ENCODE assay signal across 8 cellular contexts in genomic region chr18:13136056-13136688, GRCh38.
A peak's percentile ranks its signal among the peaks of the same experiment; 100 is the strongest.
DNase-seq lines count a peak whose midpoint lies in the region; ATAC-seq and TF ChIP-seq lines count a peak whose summit lies in the region.

No MANE protein-coding gene starts in this region.

- no peaks in the 10 kb centered on the region for H3K9me3 ChIP-seq in fibroblast of lung (ENCODE audit: control insufficient read depth, insufficient read depth, low read depth, low read length)
- H3K9me3 ChIP-seq in sigmoid colon: no peaks in the 10 kb centered on the region

- intact Hi-C loops in CD14-positive monocyte (cut with micrococcal nuclease) (loop anchor here in 1 of 2 donors (5.0 kb wide), 2 partner anchors 144 to 591 kb away; partner anchors contain the start of genes CEP192, FAM210A and RNMT), sigmoid colon (cut with DNase I) (no loop called here)

- no peak overlapping the region for H3K9ac ChIP-seq in fibroblast of lung (ENCODE audit: insufficient read depth, low read length)

- 32 to 58% methylated on average over 32 of the region's 32 CpGs for WGBS in sigmoid colon, 2 donors

- CTCF ChIA-PET in WTC11 (lab: Charles Lee): no interaction called here

- H3K4me1 ChIP-seq in fibroblast of lung (ENCODE audit: control insufficient read depth, extremely low read depth, insufficient read depth, low read length) (no peaks in the 10 kb centered on the region), sigmoid colon (peaks cover 0 to 16% (median 14%) of the 10 kb centered on the region in 4 donors)

- H2AFZ ChIP-seq in fibroblast of lung (ENCODE audit: low read length): no peak overlapping the region

- H3K9me3 Mint-ChIP-seq in CD14-positive monocyte (peaks cover 9 to 41% (median 17%) of the 10 kb centered on the region in 7 donors), WTC11 (peaks cover 31% of the 10 kb centered on the region)

- H3K4me3 Mint-ChIP-seq in CD14-positive monocyte: peak overlapping the region; percentile 96 to 100
- H3K4me3 Mint-ChIP-seq in WTC11: peak overlapping the region; percentile 62

- no peaks in the 10 kb centered on the region for H3K79me2 ChIP-seq in fibroblast of lung (ENCODE audit: control insufficient read depth, insufficient read depth, low read length)

- H3K27ac ChIP-seq in fibroblast of lung (ENCODE audit: insufficient read depth, low read length): no peak overlapping the region
- H3K27ac ChIP-seq in sigmoid colon: peak overlapping the region in 3 of 4 donors; percentile 67 to 70 (median 68)

- H3K36me3 ChIP-seq in H7 (replicated peaks; ENCODE audit: control insufficient read depth, insufficient read depth, low read length) (no peaks in the 10 kb centered on the region), fibroblast of lung (ENCODE audit: control insufficient read depth, insufficient read depth, low read length) (no peaks in the 10 kb centered on the region), sigmoid colon (no peaks in the 10 kb centered on the region)

- no peak for ATAC-seq in WTC11
- ATAC-seq in HG02610 (IDR thresholded peaks at IDR 0.05; ENCODE audit: unreplicated experiment): no peak

- H3K36me3 Mint-ChIP-seq in CD14-positive monocyte: peaks cover 3 to 7% of the 10 kb centered on the region in 2 donors
- H3K36me3 Mint-ChIP-seq in WTC11: peaks cover 17% of the 10 kb centered on the region

- H3K27me3 Mint-ChIP-seq in CD14-positive monocyte (ENCODE audit: low read depth in 3 of 3) (peaks cover 13 to 34% (median 21%) of the 10 kb centered on the region in 3 donors), WTC11 (ENCODE audit: low read depth) (peaks cover 47% of the 10 kb centered on the region)

- H3K27ac Mint-ChIP-seq in CD14-positive monocyte: peak overlapping the region in 1 of 7 donors; percentile 68
- no peak overlapping the region for H3K27ac Mint-ChIP-seq in WTC11

- peak overlapping the region; percentile 88 for H3K4me2 ChIP-seq in fibroblast of lung (ENCODE audit: extremely low read depth, insufficient read depth, low read length)

- peaks cover 23% of the 10 kb centered on the region for H3K27me3 ChIP-seq in H7 (ENCODE audit: control insufficient read depth, insufficient read depth, low read length)
- peaks cover 3% of the 10 kb centered on the region for H3K27me3 ChIP-seq in fibroblast of lung (ENCODE audit: control insufficient read depth, insufficient read depth, low read length)
- H3K27me3 ChIP-seq in sigmoid colon: peaks cover 0 to 24% (median 6%) of the 10 kb centered on the region in 3 donors

- peak overlapping the region; percentile 45 for H3K4me3 ChIP-seq in H7 (ENCODE audit: insufficient read depth, low read depth, low read length)
- peak overlapping the region in 3 of 4 experiments; percentile 46 to 61 (median 58) for H3K4me3 ChIP-seq in fibroblast of lung (replicated peaks in 1 of 4; ENCODE audit: control extremely low read depth in 1 of 4, insufficient read depth in 1 of 4, low read depth in 3 of 4, low read length in 4 of 4)
- peak overlapping the region; percentile 47 to 63 (median 54) for H3K4me3 ChIP-seq in sigmoid colon

- TF ChIP-seq CTCF in CD14-positive monocyte (IDR thresholded peaks at IDR 0.05): no peak
- no peak for TF ChIP-seq CTCF in WTC11 (IDR thresholded peaks at IDR 0.05)
- no peak for TF ChIP-seq CTCF in fibroblast of lung (conservative IDR thresholded peaks at IDR 0.05 in 1 of 2, IDR thresholded peaks at IDR 0.05 in 1 of 2; ENCODE audit: low read depth in 1 of 2, low read length in 2 of 2)
- TF ChIP-seq CTCF in sigmoid colon (IDR thresholded peaks at IDR 0.05): no peak

- no peaks in the 10 kb centered on the region for H4K20me1 ChIP-seq in fibroblast of lung (ENCODE audit: control insufficient read depth, extremely low read depth, insufficient read depth, low read length)

- H3K4me1 Mint-ChIP-seq in CD14-positive monocyte (peaks cover 24% of the 10 kb centered on the region), WTC11 (peaks cover 11% of the 10 kb centered on the region; the same call in 1 of the 2 replicates)

- no peak for TF ChIP-seq POLR2A in sigmoid colon (IDR thresholded peaks at IDR 0.05)

- DNase-seq in CD14-positive monocyte (ENCODE audit: low spot score) (no peak), H7 (peak; percentile 65), WTC11 (ENCODE audit: low spot score) (peak; percentile 26), fibroblast of lung (ENCODE audit: low read depth in 2 of 2) (peak in 1 of 2 donors; percentile 43), sigmoid colon (no peak), T1000 (lab: John Stamatoyannopoulos, UW) (no peak)
- no peak for DNase-seq in activated CD4-positive, CD25-positive, alpha-beta regulatory T cell treated with anti-CD3 and anti-CD28 coated beads, Interleukin-2, amount 50 U/mL, for 72 hours

- POLR2A ChIA-PET in WTC11 (lab: Charles Lee): no interaction called here

- TF ChIP-seq EP300 in sigmoid colon (IDR thresholded peaks at IDR 0.05): no peak

TF ChIP-seq in WTC11, 78 proteins besides CTCF, POLR2A, EP300 and RAD21 (continues in another document):
- TF ChIP-seq ZBTB43 (CRISPR knock-in tag; IDR thresholded peaks at IDR 0.05) (0 out of 2 replicates have a peak, but pooled peaks have one; percentile 22), ZNF281 (CRISPR knock-in tag; IDR thresholded peaks at IDR 0.05) (no peak), TP53 (CRISPR knock-in tag; IDR thresholded peaks at IDR 0.05) (0 out of 2 replicates have a peak, but pooled peaks have one; percentile 23), ATF3 (CRISPR knock-in tag; conservative IDR thresholded peaks at IDR 0.05) (no peak), TEAD4 (CRISPR knock-in tag; IDR thresholded peaks at IDR 0.05) (no peak), RORB (CRISPR knock-in tag; IDR thresholded peaks at IDR 0.05) (no peak), AR (CRISPR knock-in tag; IDR thresholded peaks at IDR 0.05) (no peak), PRRX2 (CRISPR knock-in tag; IDR thresholded peaks at IDR 0.05) (no peak), ZMAT4 (CRISPR knock-in tag; IDR thresholded peaks at IDR 0.05) (no peak), SMAD3 (CRISPR knock-in tag; IDR thresholded peaks at IDR 0.05; ENCODE audit: borderline replicate concordance) (no peak), HMGA2 (CRISPR knock-in tag; IDR thresholded peaks at IDR 0.05) (no peak)

Comparison
In these comparisons a context has a peak if more than half of its experiments do, and no peak if none do; other contexts are left out.
1. DNase-seq: peak in H7 (single experiment) and WTC11 (single experiment); none in CD14-positive monocyte (single experiment), sigmoid colon (single experiment), activated CD4-positive, CD25-positive, alpha-beta regulatory T cell treated with anti-CD3 and anti-CD28 coated beads, Interleukin-2, amount 50 U/mL, for 72 hours (single experiment) and T1000 (single experiment).
2. Peak in every context shown above with its lines, with median percentiles within 50 percentile points of each other: H3K4me3 ChIP-seq.